30 cellular contexts compared by ENCODE assay signal in the genomic region with DNA sequence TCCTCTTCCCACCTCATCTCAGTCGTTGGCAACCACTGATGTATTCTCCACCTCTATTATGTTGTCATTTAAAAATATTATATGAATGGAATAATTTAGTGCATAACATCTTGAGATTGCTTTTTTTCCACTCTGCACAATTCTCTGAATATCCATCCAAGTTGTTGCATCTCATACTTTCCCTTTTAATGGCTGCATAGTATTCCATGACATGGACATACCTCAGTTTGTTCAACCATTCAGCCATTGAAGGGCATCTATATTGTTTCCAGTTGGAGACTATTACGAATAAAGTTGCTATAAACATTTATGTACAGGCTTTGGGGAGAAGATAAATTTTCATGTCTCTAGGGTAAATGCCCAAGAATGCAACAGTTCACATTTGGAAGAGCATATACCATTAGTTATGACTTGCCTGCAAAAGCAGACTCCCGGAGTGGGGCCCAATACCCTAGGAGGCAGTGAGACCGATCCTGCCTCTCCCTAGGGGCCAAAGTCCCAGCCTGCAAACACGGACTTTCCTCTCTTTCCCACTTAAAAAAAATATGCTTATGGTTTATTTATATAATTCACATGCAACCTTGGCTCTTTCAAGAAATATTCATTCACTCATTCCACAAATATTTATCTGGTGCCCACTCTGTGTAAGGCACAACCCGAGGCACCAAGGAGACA.
"Had no signal": no experiment of that assay in that cellular context is flagged by ENCODE, and none has a peak within 500 bp of the region (broad histone marks: within the 10 kb centered on the region; RNA-seq: fewer than 3 reads in every experiment).

No MANE protein-coding gene starts in this region.

- H3K4me1 Mint-ChIP-seq: activated CD4-positive, alpha-beta T cell treated with anti-CD3 and anti-CD28 coated beads for 36 hours; activated CD8-positive, alpha-beta memory T cell treated with anti-CD3 and anti-CD28 coated beads, Interleukin-2, amount 10 ng/mL, durations not matched to agents 7 days and 5 days; activated naive CD8-positive, alpha-beta T cell treated with anti-CD3 and anti-CD28 coated beads for 36 hours; stimulated activated naive B cell treated with anti-CD40 and anti-IgM and Interleukin-4, amounts not matched to agents 10 μg/mL and 1 μg/mL and 100 μg/mL, for 72 hours had no signal

- H3K4me3 Mint-ChIP-seq: activated CD4-positive, alpha-beta T cell treated with anti-CD3 and anti-CD28 coated beads for 36 hours; activated CD8-positive, alpha-beta memory T cell treated with anti-CD3 and anti-CD28 coated beads, Interleukin-2, amount 10 ng/mL, durations not matched to agents 7 days and 5 days; activated CD8-positive, alpha-beta T cell treated with anti-CD3 and anti-CD28 coated beads, Interleukin-2, amount 10 ng/mL, durations not matched to agents 7 days and 5 days; activated naive CD8-positive, alpha-beta T cell treated with anti-CD3 and anti-CD28 coated beads for 36 hours; activated T-cell treated with anti-CD3 and anti-CD28 coated beads, Interleukin-2, amount 50 U/mL, for 72 hours; brain; immature natural killer cell; mesothelial cell of epicardium; naive thymus-derived CD4-positive, alpha-beta T cell; neural crest cell; stimulated activated naive B cell treated with anti-CD40 and anti-IgM and Interleukin-4, amounts not matched to agents 10 μg/mL and 1 μg/mL and 100 μg/mL, for 72 hours; T-cell; T-helper 2 cell treated with Interferon-gamma antibody and Interleukin-4, amounts not matched to agents 5 μg/mL and 100 μg/mL, for 36 hours had no signal

- H3K27ac Mint-ChIP-seq: activated CD4-positive, alpha-beta T cell treated with anti-CD3 and anti-CD28 coated beads for 36 hours; activated CD8-positive, alpha-beta memory T cell treated with anti-CD3 and anti-CD28 coated beads, Interleukin-2, amount 10 ng/mL, durations not matched to agents 7 days and 5 days; activated CD8-positive, alpha-beta T cell treated with anti-CD3 and anti-CD28 coated beads, Interleukin-2, amount 10 ng/mL, durations not matched to agents 7 days and 5 days; activated naive CD8-positive, alpha-beta T cell treated with anti-CD3 and anti-CD28 coated beads for 36 hours; activated T-cell treated with anti-CD3 and anti-CD28 coated beads, Interleukin-2, amount 50 U/mL, for 72 hours; immature natural killer cell; mesothelial cell of epicardium; naive thymus-derived CD4-positive, alpha-beta T cell; stimulated activated naive B cell treated with anti-CD40 and anti-IgM and Interleukin-4, amounts not matched to agents 10 μg/mL and 1 μg/mL and 100 μg/mL, for 72 hours; T-cell; T-helper 2 cell treated with Interferon-gamma antibody and Interleukin-4, amounts not matched to agents 5 μg/mL and 100 μg/mL, for 36 hours had no signal

- H3K9me3 Mint-ChIP-seq: activated T-cell treated with anti-CD3 and anti-CD28 coated beads, Interleukin-2, amount 50 U/mL, for 72 hours; immature natural killer cell; naive thymus-derived CD4-positive, alpha-beta T cell; stimulated activated naive B cell treated with anti-CD40 and anti-IgM and Interleukin-4, amounts not matched to agents 10 μg/mL and 1 μg/mL and 100 μg/mL, for 72 hours; T-cell; T-helper 2 cell treated with Interferon-gamma antibody and Interleukin-4, amounts not matched to agents 5 μg/mL and 100 μg/mL, for 36 hours had no signal

- H3K27me3 Mint-ChIP-seq: activated CD8-positive, alpha-beta memory T cell treated with anti-CD3 and anti-CD28 coated beads, Interleukin-2, amount 10 ng/mL, durations not matched to agents 7 days and 5 days had no signal

- H3K9me3 ChIP-seq: ascending aorta, right atrium auricular region, stomach, tibial nerve had no signal

- DNase-seq: activated CD4-positive, alpha-beta T cell treated with anti-CD3 and anti-CD28 coated beads for 36 hours; activated CD4-positive, CD25-positive, alpha-beta regulatory T cell; activated CD8-positive, alpha-beta memory T cell treated with anti-CD3 and anti-CD28 coated beads, Interleukin-2, amount 10 ng/mL, durations not matched to agents 7 days and 5 days; activated CD8-positive, alpha-beta T cell treated with anti-CD3 and anti-CD28 coated beads, Interleukin-2, amount 10 ng/mL, durations not matched to agents 7 days and 5 days; activated naive CD4-positive, alpha-beta T cell; activated naive CD8-positive, alpha-beta T cell treated with anti-CD3 and anti-CD28 coated beads for 36 hours; activated T-cell treated with anti-CD3 and anti-CD28 coated beads, Interleukin-2, amount 50 U/mL, for 72 hours; cerebellar nuclear complex; effector memory CD4-positive, alpha-beta T cell; foreskin fibroblast; head of caudate nucleus; hypothalamus; immature natural killer cell; naive thymus-derived CD4-positive, alpha-beta T cell; occipital lobe; stimulated activated CD4-positive, alpha-beta T cell treated with anti-CD3 and anti-CD28 coated beads, Interleukin-1b, Interleukin-23, amount 100 ng/mL, for 48 hours; stimulated activated naive B cell treated with anti-CD40 and anti-IgM and Interleukin-4, amounts not matched to agents 10 μg/mL and 1 μg/mL and 100 μg/mL, for 72 hours; stomach; T-cell had no signal

- H3K27me3 ChIP-seq: ascending aorta, right atrium auricular region, tibial nerve had no signal

- H3K4me3 ChIP-seq: ascending aorta, cardiac muscle cell, coronary artery, dorsolateral prefrontal cortex, right atrium auricular region, smooth muscle cell, stomach, tibial nerve had no signal

- ATAC-seq: activated CD4-positive, alpha-beta T cell treated with anti-CD3 and anti-CD28 coated beads for 36 hours; activated CD8-positive, alpha-beta memory T cell treated with anti-CD3 and anti-CD28 coated beads, Interleukin-2, amount 10 ng/mL, durations not matched to agents 7 days and 5 days; activated CD8-positive, alpha-beta T cell treated with anti-CD3 and anti-CD28 coated beads, Interleukin-2, amount 10 ng/mL, durations not matched to agents 7 days and 5 days; activated T-cell treated with anti-CD3 and anti-CD28 coated beads, Interleukin-2, amount 50 U/mL, for 72 hours; naive thymus-derived CD4-positive, alpha-beta T cell; stimulated activated naive B cell treated with anti-CD40 and anti-IgM and Interleukin-4, amounts not matched to agents 10 μg/mL and 1 μg/mL and 100 μg/mL, for 72 hours; T-cell had no signal

- H3K36me3 ChIP-seq: ascending aorta, cardiac muscle cell, right atrium auricular region, stomach, tibial nerve had no signal

- H3K36me3 Mint-ChIP-seq: activated CD8-positive, alpha-beta memory T cell treated with anti-CD3 and anti-CD28 coated beads, Interleukin-2, amount 10 ng/mL, durations not matched to agents 7 days and 5 days; activated naive CD8-positive, alpha-beta T cell treated with anti-CD3 and anti-CD28 coated beads for 36 hours; brain; immature natural killer cell; mesothelial cell of epicardium; naive thymus-derived CD4-positive, alpha-beta T cell; stimulated activated naive B cell treated with anti-CD40 and anti-IgM and Interleukin-4, amounts not matched to agents 10 μg/mL and 1 μg/mL and 100 μg/mL, for 72 hours; T-cell had no signal

- H3K4me2 ChIP-seq: smooth muscle cell had no signal

- H3K27ac ChIP-seq: cardiac muscle cell, dorsolateral prefrontal cortex, right atrium auricular region, stomach, tibial nerve had no signal
